Comparison of ENCODE assay signal across 21 cellular contexts in the genomic region with DNA sequence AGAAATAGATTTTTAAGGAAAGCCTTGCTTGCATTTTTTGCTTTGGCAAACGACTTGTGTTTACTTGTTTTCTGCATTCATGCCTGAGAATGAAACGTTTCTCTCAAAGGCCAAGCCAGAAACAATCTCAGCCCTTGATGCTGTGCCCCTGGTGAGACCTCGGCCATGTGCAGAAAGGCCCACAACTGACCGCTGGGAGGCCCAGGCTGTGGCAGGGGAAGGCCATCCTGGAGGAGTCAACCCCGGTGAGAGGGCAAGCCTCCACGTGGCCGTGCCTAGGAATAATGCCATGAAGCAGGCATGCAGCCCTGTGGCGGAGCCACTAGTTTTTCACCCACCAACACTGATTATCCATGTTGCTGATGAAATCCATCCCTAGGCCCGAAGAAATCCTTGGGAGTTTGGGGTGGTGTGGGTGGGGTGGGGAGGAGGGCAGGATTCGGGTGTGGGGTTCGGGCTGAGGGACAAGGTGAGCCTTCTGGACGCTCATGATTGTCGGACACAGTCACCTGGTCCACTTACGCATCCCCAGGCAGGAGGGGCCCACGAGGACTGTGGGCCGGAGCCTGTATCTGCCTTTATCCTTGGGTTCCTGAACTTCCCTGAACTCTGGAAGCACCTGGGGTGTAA.
DNase-seq lines count a peak whose midpoint lies in the region; ATAC-seq and TF ChIP-seq lines count a peak whose summit lies in the region.
"Had no signal": no experiment of that assay in that cellular context is flagged by ENCODE, and none has a peak within 500 bp of the region (broad histone marks: within the 10 kb centered on the region; RNA-seq: fewer than 3 reads in every experiment).

No MANE protein-coding gene starts in this region.

- no peak overlapping the region for H2BK15ac ChIP-seq in IMR-90 (ENCODE audit: low read depth, low read length)

- H3K4me2 ChIP-seq in IMR-90 (ENCODE audit: low read depth, low read length) (no peak overlapping the region), fibroblast of lung (ENCODE audit: extremely low read depth, insufficient read depth, low read length) (no peak overlapping the region)
- H3K4me2 ChIP-seq: BLaER1 had no signal

- H3K18ac ChIP-seq in IMR-90 (ENCODE audit: low read depth, low read length): no peak overlapping the region

- no peak overlapping the region for H2AK5ac ChIP-seq in IMR-90 (ENCODE audit: low read depth, low read length)

- H3K4me3 ChIP-seq in IMR-90 (ENCODE audit: insufficient read depth, low read depth, low read length) (no peak overlapping the region), fibroblast of lung (replicated peaks in 1 of 4; ENCODE audit: control extremely low read depth in 1 of 4, insufficient read depth in 1 of 4, low read depth in 3 of 4, low read length in 4 of 4) (no peak overlapping the region)
- H3K4me3 ChIP-seq: BLaER1, GM12878, GM23248 had no signal

- TF ChIP-seq RAD21 in IMR-90 (IDR thresholded peaks at IDR 0.05; ENCODE audit: low read length): no peak

- H2BK20ac ChIP-seq in IMR-90 (ENCODE audit: low read depth, low read length): no peak overlapping the region

- H3K4ac ChIP-seq in IMR-90 (ENCODE audit: low read depth, low read length): no peak overlapping the region

- no peak overlapping the region for H4K8ac ChIP-seq in IMR-90 (ENCODE audit: low read depth in 2 of 2, low read length in 2 of 2)

- H4K20me1 ChIP-seq in IMR-90 (ENCODE audit: insufficient read depth, low read length): no peaks in the 10 kb centered on the region
- H4K20me1 ChIP-seq in fibroblast of lung (ENCODE audit: control insufficient read depth, extremely low read depth, insufficient read depth, low read length): no peaks in the 10 kb centered on the region
- H4K20me1 ChIP-seq: BLaER1 had no signal

- no peak overlapping the region for H3K56ac ChIP-seq in IMR-90 (ENCODE audit: extremely low read depth, insufficient read depth, low read length)

- no peak for ATAC-seq in IMR-90 (ENCODE audit: low read depth)
- ATAC-seq in sciatic nerve: peak; percentile 66
- ATAC-seq: CD8-positive, alpha-beta T cell; GM12878; HCT116 had no signal

- peak overlapping the region; percentile 37; the same call in 1 of the 2 replicates for H3K14ac ChIP-seq in IMR-90 (replicated peaks; ENCODE audit: low read depth, low read length)

- 45% methylated on average over 4 of the region's 16 CpGs; no CpG with 5 or more reads in 1 of the 2 experiments for WGBS in IMR-90 (ENCODE audit: extremely low coverage in 2 of 2, insufficient read length in 1 of 2), 2 experiments

- CTCF ChIA-PET in IMR-90 (lab: Yijun Ruan, JAX): interaction anchor here (0.5 kb wide), 1 partner anchor 375 kb away, joined by 4 read pairs; no protein-coding TSS in a partner anchor

- POLR2A ChIA-PET in IMR-90 (lab: Charles Lee; ENCODE audit: unreplicated experiment): no interaction called here

- H2BK5ac ChIP-seq in IMR-90 (ENCODE audit: low read depth, low read length, poor library complexity, severe bottlenecking): no peak overlapping the region

- H3K36me3 ChIP-seq in IMR-90 (ENCODE audit: control insufficient read depth, insufficient read depth, low read length) (no peaks in the 10 kb centered on the region), fibroblast of lung (ENCODE audit: control insufficient read depth, insufficient read depth, low read length) (no peaks in the 10 kb centered on the region)
- H3K36me3 ChIP-seq: BLaER1 had no signal

- H3K9me1 ChIP-seq in IMR-90 (ENCODE audit: insufficient read depth, low read length): peaks cover 11% of the 10 kb centered on the region

- H3K79me2 ChIP-seq in fibroblast of lung (ENCODE audit: control insufficient read depth, insufficient read depth, low read length): no peaks in the 10 kb centered on the region

- H2AK9ac ChIP-seq in IMR-90 (replicated peaks; ENCODE audit: low read depth, low read length, poor library complexity): no peak overlapping the region

- H3K9ac ChIP-seq in IMR-90 (ENCODE audit: low read depth, low read length) (no peak overlapping the region), fibroblast of lung (ENCODE audit: insufficient read depth, low read length) (no peak overlapping the region)
- H3K9ac ChIP-seq: BLaER1, GM23248 had no signal

- H4K5ac ChIP-seq in IMR-90 (ENCODE audit: low read depth, low read length): no peak overlapping the region

- H3K79me1 ChIP-seq in IMR-90 (ENCODE audit: low read depth in 1 of 2, low read length in 2 of 2): no peaks in the 10 kb centered on the region

- TF ChIP-seq CTCF in IMR-90 (conservative IDR thresholded peaks at IDR 0.05; ENCODE audit: low read depth, low read length) (no peak), fibroblast of lung (conservative IDR thresholded peaks at IDR 0.05 in 1 of 2, IDR thresholded peaks at IDR 0.05 in 1 of 2; ENCODE audit: low read depth in 1 of 2, low read length in 2 of 2) (no peak)

- TF ChIP-seq POLR2A in IMR-90 (IDR thresholded peaks at IDR 0.05; ENCODE audit: low read depth, low read length): no peak

- H3K4me1 ChIP-seq in IMR-90 (ENCODE audit: control insufficient read depth, insufficient read depth, low read length) (peaks cover 5% of the 10 kb centered on the region), fibroblast of lung (ENCODE audit: control insufficient read depth, extremely low read depth, insufficient read depth, low read length) (peaks cover 4% of the 10 kb centered on the region)

- H3K27me3 ChIP-seq in IMR-90 (ENCODE audit: control insufficient read depth, insufficient read depth, low read length): no peaks in the 10 kb centered on the region
- H3K27me3 ChIP-seq in fibroblast of lung (ENCODE audit: control insufficient read depth, insufficient read depth, low read length): no peaks in the 10 kb centered on the region
- H3K27me3 ChIP-seq: BLaER1 had no signal

- in situ Hi-C loops in IMR-90 (cut with MboI; ENCODE audit: low sequenced_read_pairs): no loop called here

- no peak overlapping the region for H4K91ac ChIP-seq in IMR-90 (ENCODE audit: insufficient read depth, low read depth, low read length)

- H2BK120ac ChIP-seq in IMR-90 (ENCODE audit: low read depth, low read length): no peak overlapping the region

- no peak overlapping the region for H2AFZ ChIP-seq in IMR-90 (replicated peaks; ENCODE audit: low read length, poor library complexity)
- H2AFZ ChIP-seq in fibroblast of lung (ENCODE audit: low read length): peak overlapping the region; percentile 17
- H2AFZ ChIP-seq: GM23248 had no signal

- no peak for DNase-seq in IMR-90
- no peak for DNase-seq in caudate nucleus (lab: John Stamatoyannopoulos, UW)
- no peak for DNase-seq in fibroblast of lung (ENCODE audit: low read depth in 2 of 2)
- no peak for DNase-seq in sciatic nerve (ENCODE audit: low spot score)
- DNase-seq in NCI-H82 treated with DMSO at 0.1 percent for 48 hours (lab: John Stamatoyannopoulos, UW; ENCODE audit: unreplicated experiment): no peak
- DNase-seq in A172 (ENCODE audit: low spot score): no peak
- no peak for DNase-seq in T-helper 2 cell
- DNase-seq in COR-L47 (lab: John Stamatoyannopoulos, UW): no peak
- DNase-seq: 8988T; CD4-positive, CD25-positive, alpha-beta regulatory T cell; CD8-positive, alpha-beta T cell; DMS 273 treated with DMSO at 0.1 percent for 48 hours; DMS79; EL; GDM1; GM23248; H9 had no signal

- H3K9me3 ChIP-seq in IMR-90 (ENCODE audit: control insufficient read depth, insufficient read depth, low read length) (no peaks in the 10 kb centered on the region), fibroblast of lung (ENCODE audit: control insufficient read depth, insufficient read depth, low read depth, low read length) (no peaks in the 10 kb centered on the region)
- H3K9me3 ChIP-seq: BLaER1 had no signal

- H3K27ac ChIP-seq in IMR-90 (ENCODE audit: insufficient read depth, low read length) (no peak overlapping the region), caudate nucleus (ENCODE audit: low read depth, low read length) (peak overlapping the region; percentile 7), fibroblast of lung (ENCODE audit: insufficient read depth, low read length) (no peak overlapping the region)
- H3K27ac ChIP-seq: BLaER1, C4-2B, GM23248 had no signal

- no peak overlapping the region for H3K23ac ChIP-seq in IMR-90 (ENCODE audit: low read depth, low read length)

- BruUV-seq in IMR-90 (replicated peaks; lab: Mats Ljungman, UMichigan): no TSS peak

- dilution Hi-C loops in IMR-90 (cut with HindIII; ENCODE audit: low sequenced_read_pairs, unreplicated experiment): no loop called here

- intact Hi-C loops in IMR-90 (cut with micrococcal nuclease) (no loop called here), sciatic nerve (cut with DNase I) (no loop called here)

TF ChIP-seq in IMR-90, 13 proteins besides CTCF, POLR2A, EP300 and RAD21:
- TF ChIP-seq CHD1 (IDR thresholded peaks at IDR 0.05; ENCODE audit: low read depth, low read length) (no peak), FOS (IDR thresholded peaks at IDR 0.05; ENCODE audit: low read depth, low read length) (no peak)
